ENCODE assay signal across 10 cellular contexts in the genomic region with DNA sequence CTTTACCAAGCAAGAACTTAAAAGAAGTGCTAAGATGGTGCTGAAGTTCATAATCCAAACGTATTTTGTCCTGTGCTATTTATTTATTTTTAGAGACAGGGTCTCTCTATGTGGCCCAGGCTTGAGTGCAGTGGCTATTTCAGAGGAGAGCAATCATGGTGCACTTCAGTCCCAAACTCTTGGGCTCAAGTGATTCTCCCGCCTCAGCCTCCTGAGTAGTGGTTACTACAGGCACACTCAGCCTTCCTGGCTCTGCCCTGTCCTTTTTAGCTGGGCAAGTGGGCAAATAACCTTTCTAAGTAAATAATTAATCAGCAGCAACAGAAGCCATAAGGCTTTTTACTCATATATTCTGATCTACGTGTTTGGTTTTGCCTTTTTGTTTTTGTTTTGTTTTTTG. TPM values are rescaled to one million over a fixed set of nuclear protein-coding genes. Genes with fewer than 3 reads are reported as not detected.
DNase-seq lines count a peak whose midpoint lies in the region; ATAC-seq and TF ChIP-seq lines count a peak whose summit lies in the region.
"Had no signal": no experiment of that assay in that cellular context is flagged by ENCODE, and none has a peak within 500 bp of the region (broad histone marks: within the 10 kb centered on the region; RNA-seq: fewer than 3 reads in every experiment).

No MANE protein-coding gene starts in this region.

- no peaks in the 10 kb centered on the region for H3K79me1 ChIP-seq in mesenchymal stem cell (replicated peaks; ENCODE audit: low read length, poor library complexity, severe bottlenecking)

- H3K4me3 Mint-ChIP-seq in Calu3 (ENCODE audit: low read depth, unreplicated experiment) = peak overlapping the region; percentile 93
- peak overlapping the region; percentile 94 for H3K4me3 Mint-ChIP-seq in HFFc6
- peak overlapping the region; percentile 100 for H3K4me3 Mint-ChIP-seq in activated T-helper 1 cell treated with anti-CD3 and anti-CD28 coated beads, Interleukin-12 subunit alpha, Interleukin-12 subunit beta, Interleukin-2, Interleukin-4 antibody, amounts not matched to agents 30 ng/mL and 10 ng/mL and 1 ng/mL, durations not matched to agents 14 hours and 24 hours and 36 hours

- intact Hi-C loops in Calu3 (cut with micrococcal nuclease; ENCODE audit: unreplicated experiment) = no loop called here
- intact Hi-C loops in activated T-helper 1 cell treated with anti-CD3 and anti-CD28 coated beads, Interleukin-12 subunit alpha, Interleukin-12 subunit beta, Interleukin-2, Interleukin-4 antibody, amounts not matched to agents 30 ng/mL and 10 ng/mL and 1 ng/mL, durations not matched to agents 14 hours and 24 hours and 36 hours (cut with micrococcal nuclease) = loop anchor here (1.0 to 10.0 kb wide), 7 partner anchors 26 to 1201 kb away; partner anchors contain the start of genes CFAP99, CTBP1, HTT and HTT-AS

- H4K91ac ChIP-seq in mesenchymal stem cell (ENCODE audit: low read length) = no peak overlapping the region

- no peak overlapping the region for H2BK15ac ChIP-seq in mesenchymal stem cell (ENCODE audit: low read depth, poor library complexity, severe bottlenecking)

- H2BK5ac ChIP-seq in mesenchymal stem cell (ENCODE audit: low read depth, low read length, poor library complexity, severe bottlenecking) = no peak overlapping the region

- CTCF ChIA-PET in Calu3 (lab: Charles Lee) = interaction anchor here (1.0 kb wide), 1 partner anchor 9 kb away, joined by 7 read pairs; no protein-coding TSS in a partner anchor

- H3K4me2 ChIP-seq in mesenchymal stem cell (ENCODE audit: low read length, poor library complexity, severe bottlenecking) = no peak overlapping the region

- H3K36me3 ChIP-seq in mesenchymal stem cell (ENCODE audit: control insufficient read depth in 1 of 2, insufficient read depth in 2 of 2, low read depth in 1 of 2, low read length in 2 of 2) = peaks cover 0 to 2% of the 10 kb centered on the region in 2 experiments
- H3K36me3 ChIP-seq: neutrophil had no signal

- TF ChIP-seq CTCF in Calu3 (IDR thresholded peaks at IDR 0.05; ENCODE audit: unreplicated experiment) = no peak
- TF ChIP-seq CTCF in HFFc6 (IDR thresholded peaks at IDR 0.05) = no peak

- no peaks in the 10 kb centered on the region for H3K9me3 ChIP-seq in mesenchymal stem cell (ENCODE audit: control insufficient read depth, low read length)
- H3K9me3 ChIP-seq: neutrophil had no signal

- ATAC-seq in GM19452 (IDR thresholded peaks at IDR 0.05; ENCODE audit: unreplicated experiment) = no peak

- no peak overlapping the region for H2AFZ ChIP-seq in mesenchymal stem cell (ENCODE audit: low read depth, low read length)

- BruUV-seq in Calu3 (replicated peaks; lab: Mats Ljungman, UMichigan) = no TSS peak

- no peak for DNase-seq in Calu3
- no peak for DNase-seq in HFFc6
- DNase-seq in activated T-helper 1 cell treated with anti-CD3 and anti-CD28 coated beads, Interleukin-12 subunit alpha, Interleukin-12 subunit beta, Interleukin-2, Interleukin-4 antibody, amounts not matched to agents 30 ng/mL and 10 ng/mL and 1 ng/mL, durations not matched to agents 14 hours and 24 hours and 36 hours (ENCODE audit: low spot score) = no peak
- no peak for DNase-seq in mesenchymal stem cell
- DNase-seq in NCI-H1436 (lab: John Stamatoyannopoulos, UW) = no peak
- DNase-seq in stimulated activated CD4-positive, alpha-beta T cell treated with anti-CD3 and anti-CD28 coated beads, Interleukin-1b, Interleukin-23, amount 100 ng/mL, for 48 hours = no peak
- DNase-seq: dermis blood vessel endothelial cell, NCI-H345 had no signal

- no peak overlapping the region for H3K23ac ChIP-seq in mesenchymal stem cell (ENCODE audit: low read length in 2 of 2)

- no peak overlapping the region for H3K4ac ChIP-seq in mesenchymal stem cell (ENCODE audit: low read depth in 1 of 2, low read length in 2 of 2)

- H3K9me3 Mint-ChIP-seq in Calu3 (ENCODE audit: low read depth, unreplicated experiment) (no peaks in the 10 kb centered on the region), HFFc6 (no peaks in the 10 kb centered on the region)
- H3K9me3 Mint-ChIP-seq in activated T-helper 1 cell treated with anti-CD3 and anti-CD28 coated beads, Interleukin-12 subunit alpha, Interleukin-12 subunit beta, Interleukin-2, Interleukin-4 antibody, amounts not matched to agents 30 ng/mL and 10 ng/mL and 1 ng/mL, durations not matched to agents 14 hours and 24 hours and 36 hours = no peaks in the 10 kb centered on the region

- H3K36me3 Mint-ChIP-seq in Calu3 (ENCODE audit: insufficient read depth, unreplicated experiment) (peaks cover 16% of the 10 kb centered on the region), HFFc6 (ENCODE audit: low read depth) (peaks cover 26% of the 10 kb centered on the region)
- H3K36me3 Mint-ChIP-seq in activated T-helper 1 cell treated with anti-CD3 and anti-CD28 coated beads, Interleukin-12 subunit alpha, Interleukin-12 subunit beta, Interleukin-2, Interleukin-4 antibody, amounts not matched to agents 30 ng/mL and 10 ng/mL and 1 ng/mL, durations not matched to agents 14 hours and 24 hours and 36 hours (ENCODE audit: low read depth) = peaks cover 18% of the 10 kb centered on the region

- H3K4me3 ChIP-seq in mesenchymal stem cell (ENCODE audit: insufficient read depth in 1 of 2, low read depth in 1 of 2, low read length in 2 of 2) = no peak overlapping the region

- H3K14ac ChIP-seq in mesenchymal stem cell (ENCODE audit: low read length in 2 of 2) = no peak overlapping the region

- H3K4me1 Mint-ChIP-seq in Calu3 (ENCODE audit: low read depth, unreplicated experiment) (peaks cover 32% of the 10 kb centered on the region), HFFc6 (ENCODE audit: low read depth) (peaks cover 62% of the 10 kb centered on the region)
- H3K4me1 Mint-ChIP-seq in activated T-helper 1 cell treated with anti-CD3 and anti-CD28 coated beads, Interleukin-12 subunit alpha, Interleukin-12 subunit beta, Interleukin-2, Interleukin-4 antibody, amounts not matched to agents 30 ng/mL and 10 ng/mL and 1 ng/mL, durations not matched to agents 14 hours and 24 hours and 36 hours (ENCODE audit: low read depth) = peaks cover 53% of the 10 kb centered on the region

- no peak overlapping the region for H2BK120ac ChIP-seq in mesenchymal stem cell (ENCODE audit: low read depth, low read length)

- 74% methylated on average over 3 of the region's 3 CpGs for WGBS in mesenchymal stem cell

- H4K8ac ChIP-seq in mesenchymal stem cell (ENCODE audit: low read length) = no peak overlapping the region

- H2AK5ac ChIP-seq in mesenchymal stem cell (ENCODE audit: low read length, severe bottlenecking) = no peak overlapping the region

- H3K27ac ChIP-seq in mesenchymal stem cell (ENCODE audit: low read length, poor library complexity, severe bottlenecking) = peak overlapping the region; percentile 4
- H3K27ac ChIP-seq: neutrophil had no signal

- no peak overlapping the region for H2BK12ac ChIP-seq in mesenchymal stem cell (ENCODE audit: low read length in 2 of 2)

- H3K27ac Mint-ChIP-seq in Calu3 (ENCODE audit: unreplicated experiment) (no peak overlapping the region), HFFc6 (peak overlapping the region; percentile 94)
- peak overlapping the region; percentile 63 for H3K27ac Mint-ChIP-seq in activated T-helper 1 cell treated with anti-CD3 and anti-CD28 coated beads, Interleukin-12 subunit alpha, Interleukin-12 subunit beta, Interleukin-2, Interleukin-4 antibody, amounts not matched to agents 30 ng/mL and 10 ng/mL and 1 ng/mL, durations not matched to agents 14 hours and 24 hours and 36 hours

- no peak overlapping the region for H3K18ac ChIP-seq in mesenchymal stem cell (ENCODE audit: low read depth in 1 of 2, low read length in 2 of 2)

- H3K27me3 Mint-ChIP-seq in Calu3 (ENCODE audit: unreplicated experiment) = no peaks in the 10 kb centered on the region
- no peaks in the 10 kb centered on the region for H3K27me3 Mint-ChIP-seq in HFFc6 (ENCODE audit: insufficient read depth)
- peaks cover 1% of the 10 kb centered on the region for H3K27me3 Mint-ChIP-seq in activated T-helper 1 cell treated with anti-CD3 and anti-CD28 coated beads, Interleukin-12 subunit alpha, Interleukin-12 subunit beta, Interleukin-2, Interleukin-4 antibody, amounts not matched to agents 30 ng/mL and 10 ng/mL and 1 ng/mL, durations not matched to agents 14 hours and 24 hours and 36 hours (ENCODE audit: insufficient read depth)

- no peaks in the 10 kb centered on the region for H3K27me3 ChIP-seq in mesenchymal stem cell (ENCODE audit: control insufficient read depth in 1 of 2, insufficient read depth in 1 of 2, low read length in 2 of 2)
- H3K27me3 ChIP-seq: neutrophil had no signal

- H3K4me1 ChIP-seq in mesenchymal stem cell (ENCODE audit: control insufficient read depth, insufficient read depth, low read depth, low read length) = peaks cover 15% of the 10 kb centered on the region

- H3K9ac ChIP-seq in mesenchymal stem cell (ENCODE audit: low read length) = peak overlapping the region; percentile 83

RNA-seq across cellular contexts. Expression of gene NSD2, which starts 2.6 kb away (rescaled TPM):
- 96.0 and 104 TPM in 2 replicates for total RNA-seq in Calu3 (2022)
- 100 to 1,000 TPM in 4 of 6 experiments, 10 to 100 TPM in 2; 65.2 to 121 (median 109) TPM for total RNA-seq in HFFc6 (2021; fragmentation: NEBNext Ultra II Directional; extraction: Animal tissue kit (Norgen Biotek cat#: 25700))
- 200 and 202 TPM in 2 replicates for total RNA-seq in activated T-helper 1 cell treated with anti-CD3 and anti-CD28 coated beads, Interleukin-12 subunit alpha, Interleukin-12 subunit beta, Interleukin-2, Interleukin-4 antibody, amounts not matched to agents 30 ng/mL and 10 ng/mL and 1 ng/mL, durations not matched to agents 14 hours and 24 hours and 36 hours
- polyA plus RNA-seq in mesenchymal stem cell (2013, experiment 1 of 2) = 17.1 TPM
- polyA plus RNA-seq in mesenchymal stem cell (2013, experiment 2 of 2) = 16.3 TPM

RNA-seq across cellular contexts. Expression of gene LETM1, which starts 17.8 kb away (rescaled TPM):
- 47.2 and 56.7 TPM in 2 replicates for total RNA-seq in Calu3 (2022)
- total RNA-seq in HFFc6 (2021; fragmentation: NEBNext Ultra II Directional; extraction: Animal tissue kit (Norgen Biotek cat#: 25700)) = 10 to 100 TPM; 47.4 to 64.0 (median 53.3) TPM
- total RNA-seq in activated T-helper 1 cell treated with anti-CD3 and anti-CD28 coated beads, Interleukin-12 subunit alpha, Interleukin-12 subunit beta, Interleukin-2, Interleukin-4 antibody, amounts not matched to agents 30 ng/mL and 10 ng/mL and 1 ng/mL, durations not matched to agents 14 hours and 24 hours and 36 hours = 93.9 and 101 TPM in 2 replicates
- 17.9 TPM for polyA plus RNA-seq in mesenchymal stem cell (2013, experiment 1 of 2)
- 17.5 TPM for polyA plus RNA-seq in mesenchymal stem cell (2013, experiment 2 of 2)
